Comparison of ENCODE assay signal across 11 cellular contexts in the genomic region with DNA sequence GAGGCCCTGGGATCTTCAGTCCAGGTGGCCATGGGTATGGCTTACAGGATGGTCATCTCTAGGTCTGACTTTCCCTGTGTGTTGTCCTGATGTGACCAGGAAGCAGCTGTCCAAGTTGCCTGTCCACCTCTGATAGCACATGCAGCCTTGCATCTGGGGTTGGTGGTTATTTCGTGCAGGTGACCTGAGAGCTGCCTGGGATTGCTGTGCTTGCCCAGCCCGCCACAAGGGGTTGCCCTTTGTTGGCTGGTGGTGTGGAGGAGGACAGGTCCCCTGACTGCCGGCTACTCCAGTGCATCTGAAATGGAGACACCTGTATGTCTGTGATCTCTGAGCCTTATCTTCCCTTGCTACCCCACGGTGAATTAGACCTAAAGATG.
A peak's percentile ranks its signal among the peaks of the same experiment; 100 is the strongest.
DNase-seq lines count a peak whose midpoint lies in the region; ATAC-seq, FAIRE-seq and TF ChIP-seq lines count a peak whose summit lies in the region.
"Had no signal": no experiment of that assay in that cellular context is flagged by ENCODE, and none has a peak within 500 bp of the region (broad histone marks: within the 10 kb centered on the region; RNA-seq: fewer than 3 reads in every experiment).

No MANE protein-coding gene starts in this region.

- ATAC-seq in GM21367 (IDR thresholded peaks at IDR 0.05; ENCODE audit: unreplicated experiment): no peak

- 69 to 84% methylated on average over 4 of the region's 4 CpGs for WGBS in sigmoid colon, 2 donors

- intact Hi-C loops in sigmoid colon (cut with DNase I): no loop called here

- peaks cover 0 to 25% (median 24%) of the 10 kb centered on the region in 4 donors for H3K4me1 ChIP-seq in sigmoid colon

- TF ChIP-seq CTCF in RWPE1 (conservative IDR thresholded peaks at IDR 0.05; ENCODE audit: low read depth) (no peak), fibroblast of pulmonary artery (IDR thresholded peaks at IDR 0.05; ENCODE audit: low read length, missing control alignments) (peak; percentile 3), sigmoid colon (IDR thresholded peaks at IDR 0.05) (no peak)

- H3K4me3 ChIP-seq in fibroblast of pulmonary artery (replicated peaks; ENCODE audit: low read depth, low read length) (no peak overlapping the region), sigmoid colon (no peak overlapping the region)

- no peak for DNase-seq in GM12891 (ENCODE audit: insufficient read length, low spot score)
- DNase-seq in RWPE1 (ENCODE audit: low spot score): no peak
- no peak for DNase-seq in fibroblast of pulmonary artery (ENCODE audit: low read depth)
- no peak for DNase-seq in sigmoid colon
- no peak for DNase-seq in DMS79 treated with DMSO at 0.1 percent for 48 hours (lab: John Stamatoyannopoulos, UW)
- no peak for DNase-seq in stimulated activated CD4-positive, alpha-beta T cell treated with anti-CD3 and anti-CD28 coated beads, Interleukin-4, amount 100 ng/mL, for 24 hours
- no peak for DNase-seq in activated naive CD4-positive, alpha-beta T cell (lab: John Stamatoyannopoulos, UW)
- DNase-seq: effector CD8-positive, alpha-beta T cell; stimulated activated CD8-positive, alpha-beta memory T cell treated with anti-CD3 and anti-CD28 coated beads, Interleukin-4, amount 100 ng/mL, for 48 hours had no signal

- H3K36me3 ChIP-seq in sigmoid colon: no peaks in the 10 kb centered on the region

- no peaks in the 10 kb centered on the region for H3K9me3 ChIP-seq in sigmoid colon

- no peaks in the 10 kb centered on the region for H3K27me3 ChIP-seq in sigmoid colon

- CTCF ChIA-PET in RWPE1 (lab: Yijun Ruan, JAX): interaction anchor here (0.8 to 0.9 kb wide), 2 partner anchors 11 to 92 kb away, joined by 3 to 5 read pairs; no protein-coding TSS in a partner anchor

- peak; percentile 38 for FAIRE-seq in GM12891 (lab: Jason Lieb, UNC)
- FAIRE-seq: GM12892 had no signal

- H3K27ac ChIP-seq in RWPE1 (peak overlapping the region; percentile 87), sigmoid colon (peak overlapping the region; percentile 53 to 77 (median 72))

- POLR2A ChIA-PET in RWPE1 (lab: Yijun Ruan, JAX; ENCODE audit: low non-redundant PET): no interaction called here

- TF ChIP-seq POLR2A in GM12891 (IDR thresholded peaks at IDR 0.05; ENCODE audit: low read depth, low read length) (no peak), sigmoid colon (IDR thresholded peaks at IDR 0.05) (no peak)

- TF ChIP-seq EP300 in sigmoid colon (IDR thresholded peaks at IDR 0.05): no peak

TF ChIP-seq in GM12891, 5 proteins besides CTCF, POLR2A, EP300 and RAD21:
- TF ChIP-seq SPI1 (IDR thresholded peaks at IDR 0.05; ENCODE audit: low read depth, low read length) (no peak), POU2F2 (IDR thresholded peaks at IDR 0.05; ENCODE audit: low read depth, low read length) (no peak), POLR2AphosphoS5 (IDR thresholded peaks at IDR 0.05; ENCODE audit: low read depth, low read length) (no peak), TAF1 (IDR thresholded peaks at IDR 0.05; ENCODE audit: low read depth, low read length) (no peak), PAX5 (IDR thresholded peaks at IDR 0.05; ENCODE audit: insufficient read depth, low read length, severe bottlenecking) (no peak)
